Comparison of ENCODE assay signal across 11 cellular contexts in genomic region chr2:160087854-160088745, GRCh38. TPM values are rescaled to one million over a fixed set of nuclear protein-coding genes. Genes with fewer than 3 reads are reported as not detected.
DNase-seq lines count a peak whose midpoint lies in the region; ATAC-seq and TF ChIP-seq lines count a peak whose summit lies in the region.
"Had no signal": no experiment of that assay in that cellular context is flagged by ENCODE, and none has a peak within 500 bp of the region (broad histone marks: within the 10 kb centered on the region; RNA-seq: fewer than 3 reads in every experiment).

No MANE protein-coding gene starts in this region.

- dilution Hi-C loops in mammary epithelial cell (cut with HindIII; ENCODE audit: low sequenced_read_pairs) = no loop called here

- H3K27ac ChIP-seq in SK-N-SH (ENCODE audit: low read depth in 2 of 2, low read length in 1 of 2) (no peak overlapping the region), MM.1S (ENCODE audit: low read length) (no peak overlapping the region), mammary epithelial cell (ENCODE audit: insufficient read depth, low read depth, low read length) (no peak overlapping the region), osteoblast (ENCODE audit: low read depth, low read length) (no peak overlapping the region)

- H3K9me2 ChIP-seq in SK-N-SH (no peaks in the 10 kb centered on the region), MM.1S (replicated peaks; ENCODE audit: insufficient read depth, low read length) (no peaks in the 10 kb centered on the region)

- intact Hi-C loops in mammary epithelial cell (cut with micrococcal nuclease) = loop anchor here (1.0 kb wide), 2 partner anchors 906 to 975 kb away; no protein-coding TSS in a partner anchor

- 43% methylated on average over 4 of the region's 4 CpGs for WGBS in SK-N-SH (ENCODE audit: low lambda C conversion rate)
- WGBS in mammary epithelial cell (ENCODE audit: low coverage, missing lambda C conversion rate) = 78% methylated on average over 3 of the region's 4 CpGs

- BruUV-seq in mammary epithelial cell (replicated peaks; lab: Mats Ljungman, UMichigan) = no TSS peak

- H4K20me1 ChIP-seq in SK-N-SH (ENCODE audit: insufficient read depth) (no peaks in the 10 kb centered on the region), MM.1S (ENCODE audit: insufficient read depth, low read length) (no peaks in the 10 kb centered on the region), mammary epithelial cell (ENCODE audit: insufficient read depth, low read length) (no peaks in the 10 kb centered on the region), osteoblast (ENCODE audit: insufficient read depth, low read length) (no peaks in the 10 kb centered on the region)

- DNase-seq in SK-N-SH (no peak), MM.1S (peak; percentile 45), mammary epithelial cell (peak; percentile 32), osteoblast (ENCODE audit: insufficient read length, low spot score, missing footprints) (no peak), GM19240 (ENCODE audit: insufficient read length, low spot score) (no peak)
- DNase-seq: stimulated activated CD4-positive, alpha-beta T cell treated with anti-CD3 and anti-CD28 coated beads, Interleukin-15, amount 100 ng/mL, for 24 hours had no signal

- CTCF ChIA-PET in SK-N-SH (lab: Yijun Ruan, JAX) = interaction anchor here (1.1 to 1.5 kb wide), 2 partner anchors 8 to 906 kb away, joined by 4 to 5 read pairs; no protein-coding TSS in a partner anchor
- CTCF ChIA-PET in mammary epithelial cell (lab: Charles Lee; ENCODE audit: low non-redundant PET) = no interaction called here

- POLR2A ChIA-PET in SK-N-SH (lab: Yijun Ruan, JAX) = no interaction called here

- H3K9ac ChIP-seq in SK-N-SH (no peak overlapping the region), MM.1S (ENCODE audit: low read length) (no peak overlapping the region), mammary epithelial cell (ENCODE audit: insufficient read depth, low read length) (no peak overlapping the region)

- ATAC-seq in SK-N-SH treated with all-trans-retinoic acid at 6 μM for 48 hours = no peak; the same call in 2 of the 3 replicates
- ATAC-seq in GM18520 (IDR thresholded peaks at IDR 0.05; ENCODE audit: unreplicated experiment) = no peak
- no peak for ATAC-seq in HG02763 (IDR thresholded peaks at IDR 0.05; ENCODE audit: unreplicated experiment)
- ATAC-seq: activated T-cell treated with anti-CD3 and anti-CD28 coated beads, Interleukin-2, amount 50 U/mL, for 72 hours had no signal

- H2AFZ ChIP-seq in SK-N-SH (ENCODE audit: low read depth) (no peak overlapping the region), MM.1S (ENCODE audit: low read length) (no peak overlapping the region), mammary epithelial cell (ENCODE audit: low read depth, low read length) (no peak overlapping the region), osteoblast (ENCODE audit: low read length) (no peak overlapping the region)

- peak; percentile 52 for TF ChIP-seq CTCF in SK-N-SH (IDR thresholded peaks at IDR 0.05)
- peak; percentile 47 for TF ChIP-seq CTCF in MM.1S (IDR thresholded peaks at IDR 0.05; ENCODE audit: low read length)
- peak; percentile 37 to 41 for TF ChIP-seq CTCF in mammary epithelial cell (conservative IDR thresholded peaks at IDR 0.05 in 1 of 2, IDR thresholded peaks at IDR 0.05 in 1 of 2; ENCODE audit: extremely low read depth in 1 of 2, insufficient read depth in 1 of 2, low read depth in 1 of 2, low read length in 2 of 2)
- TF ChIP-seq CTCF in osteoblast (IDR thresholded peaks at IDR 0.05; ENCODE audit: extremely low read depth, low read depth, low read length) = peak; percentile 32

- TF ChIP-seq EP300 in SK-N-SH (IDR thresholded peaks at IDR 0.05; ENCODE audit: borderline replicate concordance in 1 of 2, low read depth in 1 of 2, low read length in 1 of 2) = no peak

- no peaks in the 10 kb centered on the region for H3K36me3 ChIP-seq in SK-N-SH (replicated peaks in 1 of 2; ENCODE audit: control insufficient read depth in 1 of 2, insufficient read depth in 2 of 2, low read length in 1 of 2)
- no peaks in the 10 kb centered on the region for H3K36me3 ChIP-seq in MM.1S (replicated peaks; ENCODE audit: insufficient read depth, low read length)
- H3K36me3 ChIP-seq in mammary epithelial cell (ENCODE audit: insufficient read depth, low read length) = no peaks in the 10 kb centered on the region
- no peaks in the 10 kb centered on the region for H3K36me3 ChIP-seq in osteoblast (ENCODE audit: insufficient read depth, low read length)

- no peaks in the 10 kb centered on the region for H3K79me2 ChIP-seq in SK-N-SH (ENCODE audit: insufficient read depth)
- H3K79me2 ChIP-seq in MM.1S (ENCODE audit: low read length) = no peaks in the 10 kb centered on the region
- H3K79me2 ChIP-seq in mammary epithelial cell (ENCODE audit: insufficient read depth, low read length) = no peaks in the 10 kb centered on the region
- no peaks in the 10 kb centered on the region for H3K79me2 ChIP-seq in osteoblast (ENCODE audit: insufficient read depth, low read length)

- peak; percentile 39; the same call in 1 of the 2 replicates for TF ChIP-seq RAD21 in SK-N-SH (IDR thresholded peaks at IDR 0.05; ENCODE audit: low read length)

- H3K4me2 ChIP-seq in SK-N-SH (no peak overlapping the region), MM.1S (ENCODE audit: low read depth, low read length) (no peak overlapping the region), mammary epithelial cell (ENCODE audit: insufficient read depth, low read depth, low read length) (no peak overlapping the region), osteoblast (ENCODE audit: insufficient read depth, low read length) (no peak overlapping the region)

- H3K27me3 ChIP-seq in SK-N-SH (ENCODE audit: insufficient read depth) (no peaks in the 10 kb centered on the region), MM.1S (replicated peaks; ENCODE audit: insufficient read depth, low read length) (no peaks in the 10 kb centered on the region), mammary epithelial cell (ENCODE audit: insufficient read depth, low read length) (no peaks in the 10 kb centered on the region), osteoblast (ENCODE audit: insufficient read depth, low read length) (no peaks in the 10 kb centered on the region)

- no peaks in the 10 kb centered on the region for H3F3A ChIP-seq in SK-N-SH (replicated peaks; ENCODE audit: insufficient read depth)
- H3F3A ChIP-seq in MM.1S (ENCODE audit: insufficient read depth, low read length) = no peaks in the 10 kb centered on the region

- H3K4me1 ChIP-seq in SK-N-SH (ENCODE audit: control insufficient read depth in 1 of 2, insufficient read depth in 2 of 2, low read depth in 1 of 2, low read length in 1 of 2) = no peaks in the 10 kb centered on the region
- H3K4me1 ChIP-seq in MM.1S (ENCODE audit: low read length) = no peaks in the 10 kb centered on the region
- peaks cover 23% of the 10 kb centered on the region for H3K4me1 ChIP-seq in mammary epithelial cell (ENCODE audit: insufficient read depth, low read length)
- no peaks in the 10 kb centered on the region for H3K4me1 ChIP-seq in osteoblast (ENCODE audit: insufficient read depth, low read length)

- H3K9me3 ChIP-seq in SK-N-SH (peaks cover 5% of the 10 kb centered on the region), MM.1S (replicated peaks; ENCODE audit: insufficient read depth, low read length) (no peaks in the 10 kb centered on the region), mammary epithelial cell (replicated peaks; ENCODE audit: insufficient read depth, low read length) (peaks cover 24% of the 10 kb centered on the region), osteoblast (ENCODE audit: low read depth, low read length) (peaks cover 23% of the 10 kb centered on the region)

- H3K4me3 ChIP-seq in SK-N-SH (ENCODE audit: low read depth in 2 of 2, low read length in 1 of 2) = no peak overlapping the region
- no peak overlapping the region for H3K4me3 ChIP-seq in MM.1S (ENCODE audit: low read length)
- H3K4me3 ChIP-seq in mammary epithelial cell (replicated peaks in 1 of 3; ENCODE audit: insufficient read depth in 1 of 3, low read depth in 2 of 3, low read length in 3 of 3) = no peak overlapping the region
- H3K4me3 ChIP-seq in osteoblast (ENCODE audit: insufficient read depth, low read length) = no peak overlapping the region

- in situ Hi-C loops in mammary epithelial cell (cut with MboI; ENCODE audit: low sequenced_read_pairs in 2 of 2) = loop anchor here in 1 of 2 donors (25.0 kb wide), 1 partner anchor 899 kb away; no protein-coding TSS in a partner anchor

TF ChIP-seq in SK-N-SH, 30 proteins besides CTCF, POLR2A, EP300 and RAD21 (continues in another document):
- peak; percentile 43; the same call in 1 of the 2 replicates for TF ChIP-seq RCOR1 (IDR thresholded peaks at IDR 0.05; ENCODE audit: low read length)
- TF ChIP-seq USF1 (IDR thresholded peaks at IDR 0.05; ENCODE audit: borderline replicate concordance, low read depth) = peak; percentile 24; the same call in 1 of the 2 replicates
- TF ChIP-seq RFX5 (IDR thresholded peaks at IDR 0.05; ENCODE audit: low read length) = no peak

TF ChIP-seq in SK-N-SH treated with all-trans-retinoic acid at 6 μM for 48 hours, 23 proteins besides CTCF, POLR2A, EP300 and RAD21 (continues in another document):
- TF ChIP-seq CSRNP3 (CRISPR knock-in tag; IDR thresholded peaks at IDR 0.05) = no peak

RNA-seq across cellular contexts. Expression of gene PLA2R1, which starts 25.7 kb away (rescaled TPM):
- polyA plus RNA-seq in SK-N-SH (2012; rRNA removed) (not detected in 2 replicates), mammary epithelial cell (5.3 TPM)
- not detected in 2 replicates for polyA plus RNA-seq in SK-N-SH (2012; cell fraction: cytosol; rRNA removed)
- 0.01 TPM in 1 of 2 replicates, not detected in the other for polyA plus RNA-seq in SK-N-SH (2012; cell fraction: nucleus; rRNA removed)
- total RNA-seq in mammary epithelial cell (10 to 100 TPM; 10.8 to 17.8 TPM), osteoblast (19.2 and 19.9 TPM in 2 replicates)
- polyA minus RNA-seq in mammary epithelial cell = 10.3 TPM
- total RNA-seq: activated T-cell treated with anti-CD3 and anti-CD28 coated beads, Interleukin-2, amount 50 U/mL, for 72 hours; CD4-positive, CD25-positive, alpha-beta regulatory T cell had no signal
- polyA plus RNA-seq: CD4-positive, CD25-positive, alpha-beta regulatory T cell had no signal

Comparison
In these comparisons a context has a peak if more than half of its experiments do, and no peak if none do; other contexts are left out.
1. DNase-seq: peak in MM.1S (single experiment) and mammary epithelial cell (single experiment); none in SK-N-SH (single experiment), osteoblast (single experiment) and GM19240 (single experiment).
2. Peak in every context shown above with its lines, with median percentiles within 50 percentile points of each other: CTCF ChIP-seq.